ENCODE assay signal across 20 cellular contexts in the genomic region with DNA sequence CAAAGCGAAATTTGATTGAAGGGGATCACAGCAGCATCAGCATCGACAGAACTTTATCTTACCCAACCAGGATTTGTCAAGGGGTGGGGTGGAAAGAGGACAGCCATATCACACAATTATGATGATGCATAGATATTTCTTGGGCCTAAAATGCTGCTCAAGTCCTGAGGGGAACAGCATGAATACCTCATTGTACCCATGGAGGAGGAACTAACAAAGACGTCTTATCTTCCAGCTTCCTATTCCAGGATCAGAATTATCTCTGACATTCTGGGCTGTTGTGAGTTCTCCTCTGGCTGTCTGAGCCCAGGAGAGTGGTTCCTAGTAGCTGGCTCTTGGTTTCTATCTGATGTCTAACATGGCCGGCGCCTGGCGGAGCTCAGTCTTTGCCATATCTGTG.
"Had no signal": no experiment of that assay in that cellular context is flagged by ENCODE, and none has a peak within 500 bp of the region (broad histone marks: within the 10 kb centered on the region; RNA-seq: fewer than 3 reads in every experiment).

No MANE protein-coding gene starts in this region.

- H3K4me3 ChIP-seq: K562, SK-N-MC had no signal

- ATAC-seq: activated CD8-positive, alpha-beta memory T cell treated with anti-CD3 and anti-CD28 coated beads, Interleukin-2, amount 10 ng/mL, durations not matched to agents 7 days and 5 days; K562; PC-3; T-cell had no signal

- DNase-seq: activated B cell treated with CpG ODN at 0.5 μM for 24 hours; activated CD4-positive, alpha-beta T cell treated with anti-CD3 and anti-CD28 coated beads for 1 hour; activated CD4-positive, alpha-beta T cell treated with anti-CD3 and anti-CD28 coated beads, Interleukin-2, amount 10 ng/mL, durations not matched to agents 24 days and 14 days; activated CD4-positive, alpha-beta T cell treated with anti-CD3 and anti-CD28 coated beads, Interleukin-2, amount 50 U/mL, for 48 hours; activated CD8-positive, alpha-beta memory T cell treated with anti-CD3 and anti-CD28 coated beads, Interleukin-2, amount 10 ng/mL, durations not matched to agents 7 days and 5 days; activated effector memory CD4-positive, alpha-beta T cell treated with Interleukin-2 at 50 U/mL for 16 hours; activated naive CD4-positive, alpha-beta T cell treated with anti-CD3 and anti-CD28 coated beads for 36 hours; activated T-cell treated with anti-CD3 and anti-CD28 coated beads, Interleukin-2, amount 50 U/mL, for 24 hours; amygdala; Kasumi-1; NCI-H1417 treated with DMSO at 0.1 percent for 48 hours; NCI-H187; NCI-H2081; NCI-H510A treated with DMSO at 0.1 percent for 48 hours; NCI-H69; PC-3; SIG-M5; T-cell had no signal

- H3K27ac ChIP-seq: SK-N-MC had no signal
